In the genomic region with DNA sequence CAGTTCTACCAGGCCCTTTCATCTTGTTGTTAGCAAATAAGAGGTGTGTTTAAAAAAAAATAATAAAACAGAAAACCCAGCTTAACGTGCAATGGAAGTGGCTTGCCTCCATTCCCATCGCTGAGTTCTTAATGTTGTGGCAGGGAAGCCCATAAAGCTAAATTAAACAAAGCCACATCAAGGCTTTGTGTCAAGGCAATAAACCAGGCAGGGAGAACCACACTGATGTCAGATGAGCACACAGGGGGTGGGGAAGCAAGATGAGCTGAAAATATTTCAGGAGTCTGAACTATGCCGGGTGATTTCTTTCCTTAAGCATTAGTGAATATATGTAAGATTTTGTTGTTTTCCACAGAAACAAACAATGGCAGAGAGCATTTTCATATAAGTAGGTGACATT, we compare ENCODE assay signal across 15 cellular contexts.
A peak's percentile ranks its signal among the peaks of the same experiment; 100 is the strongest.
DNase-seq lines count a peak whose midpoint lies in the region; ATAC-seq and TF ChIP-seq lines count a peak whose summit lies in the region.
"Had no signal": no experiment of that assay in that cellular context is flagged by ENCODE, and none has a peak within 500 bp of the region (broad histone marks: within the 10 kb centered on the region; RNA-seq: fewer than 3 reads in every experiment).

No MANE protein-coding gene starts in this region.

- TF ChIP-seq RAD21 in SK-N-SH (IDR thresholded peaks at IDR 0.05; ENCODE audit: low read length) = no peak

- no peak overlapping the region for H3K4me3 ChIP-seq in SK-N-SH (ENCODE audit: low read depth in 2 of 2, low read length in 1 of 2)
- H3K4me3 ChIP-seq in transverse colon = no peak overlapping the region
- H3K4me3 ChIP-seq: lung, uterus had no signal

- ATAC-seq in SK-N-SH treated with all-trans-retinoic acid at 6 μM for 48 hours = 0 out of 3 replicates have a peak, but pooled peaks have one; percentile 15
- ATAC-seq: activated T-cell treated with anti-CD3 and anti-CD28 coated beads, Interleukin-2, amount 50 U/mL, for 72 hours; foreskin keratinocyte had no signal

- no peaks in the 10 kb centered on the region for H3K27me3 ChIP-seq in SK-N-SH (ENCODE audit: insufficient read depth)
- no peaks in the 10 kb centered on the region for H3K27me3 ChIP-seq in transverse colon
- H3K27me3 ChIP-seq: foreskin keratinocyte, uterus had no signal

- no peaks in the 10 kb centered on the region for H3K9me3 ChIP-seq in SK-N-SH
- no peaks in the 10 kb centered on the region for H3K9me3 ChIP-seq in transverse colon
- H3K9me3 ChIP-seq: uterus had no signal

- peaks cover 45% of the 10 kb centered on the region for H3K79me2 ChIP-seq in SK-N-SH (ENCODE audit: insufficient read depth)

- no peak for TF ChIP-seq EP300 in SK-N-SH (IDR thresholded peaks at IDR 0.05; ENCODE audit: borderline replicate concordance in 1 of 2, low read depth in 1 of 2, low read length in 1 of 2)
- no peak for TF ChIP-seq EP300 in transverse colon (IDR thresholded peaks at IDR 0.05; ENCODE audit: low read depth)

- TF ChIP-seq CTCF in SK-N-SH (IDR thresholded peaks at IDR 0.05) = no peak
- TF ChIP-seq CTCF in transverse colon (IDR thresholded peaks at IDR 0.05) = no peak

- no peak overlapping the region for H2AFZ ChIP-seq in SK-N-SH (ENCODE audit: low read depth)

- in situ Hi-C loops in transverse colon (cut with MboI; ENCODE audit: low pct_ligation_motif_present in 1 of 4, low pct_unique_long_range_greater_than_20kb in 1 of 4, low sequenced_read_pairs in 3 of 4) = no loop called here

- H3K9ac ChIP-seq in SK-N-SH = no peak overlapping the region

- DNase-seq in SK-N-SH (no peak), NCI-H69 (lab: John Stamatoyannopoulos, UW) (peak; percentile 93), glomerular visceral epithelial cell (ENCODE audit: extremely low spot score) (peak; percentile 23), transverse colon (peak; percentile 24), nucleus accumbens (lab: John Stamatoyannopoulos, UW) (no peak), occipital lobe (lab: John Stamatoyannopoulos, UW) (no peak)
- DNase-seq in activated CD4-positive, CD25-positive, alpha-beta regulatory T cell (lab: John Stamatoyannopoulos, UW) = no peak
- DNase-seq: ACHN; activated T-cell treated with anti-CD3 and anti-CD28 coated beads, Interleukin-2, amount 50 U/mL, for 72 hours; foreskin keratinocyte; NCI-H1105; OCI-M1; uterus had no signal

- H4K20me1 ChIP-seq in SK-N-SH (ENCODE audit: insufficient read depth) = no peaks in the 10 kb centered on the region

- intact Hi-C loops in transverse colon (cut with DNase I; ENCODE audit: low total_unique reads) = loop anchor here (5.0 kb wide), 1 partner anchor 283 kb away; no protein-coding TSS in a partner anchor

- WGBS in SK-N-SH (ENCODE audit: low lambda C conversion rate) = 93% methylated on average over 3 of the region's 3 CpGs
- 49% methylated on average over 3 of the region's 3 CpGs for WGBS in transverse colon (ENCODE audit: low coverage in 1 of 2), 2 donors

- H3K4me1 ChIP-seq in SK-N-SH (ENCODE audit: control insufficient read depth in 1 of 2, insufficient read depth in 2 of 2, low read depth in 1 of 2, low read length in 1 of 2) = peaks cover 10 to 21% of the 10 kb centered on the region in 2 experiments
- H3K4me1 ChIP-seq in transverse colon = peaks cover 21 to 70% (median 33%) of the 10 kb centered on the region in 4 donors
- H3K4me1 ChIP-seq: foreskin keratinocyte had no signal

- peaks cover 2% of the 10 kb centered on the region for H3F3A ChIP-seq in SK-N-SH (replicated peaks; ENCODE audit: insufficient read depth)

- H3K4me2 ChIP-seq in SK-N-SH = no peak overlapping the region

- no peak overlapping the region for H3K27ac ChIP-seq in SK-N-SH (ENCODE audit: low read depth in 2 of 2, low read length in 1 of 2)
- peak overlapping the region in 3 of 4 donors; percentile 48 to 64 (median 49) for H3K27ac ChIP-seq in transverse colon
- H3K27ac ChIP-seq: foreskin keratinocyte, uterus had no signal

- H3K36me3 ChIP-seq in SK-N-SH (replicated peaks in 1 of 2; ENCODE audit: control insufficient read depth in 1 of 2, insufficient read depth in 2 of 2, low read length in 1 of 2) = no peaks in the 10 kb centered on the region
- H3K36me3 ChIP-seq in transverse colon = no peaks in the 10 kb centered on the region
- H3K36me3 ChIP-seq: uterus had no signal

- POLR2A ChIA-PET in SK-N-SH (lab: Yijun Ruan, JAX) = no interaction called here

- H3K9me2 ChIP-seq in SK-N-SH = no peaks in the 10 kb centered on the region

- CTCF ChIA-PET in SK-N-SH (lab: Yijun Ruan, JAX) = no interaction called here

- no peak for TF ChIP-seq POLR2A in transverse colon (IDR thresholded peaks at IDR 0.05)

TF ChIP-seq in SK-N-SH treated with all-trans-retinoic acid at 6 μM for 48 hours, 23 proteins besides CTCF, POLR2A, EP300 and RAD21:
- TF ChIP-seq ZC3H10 (CRISPR knock-in tag; IDR thresholded peaks at IDR 0.05) = no peak
- no peak for TF ChIP-seq ZNF565 (CRISPR knock-in tag; conservative IDR thresholded peaks at IDR 0.05; ENCODE audit: low read depth)
- TF ChIP-seq, protein P1, sequence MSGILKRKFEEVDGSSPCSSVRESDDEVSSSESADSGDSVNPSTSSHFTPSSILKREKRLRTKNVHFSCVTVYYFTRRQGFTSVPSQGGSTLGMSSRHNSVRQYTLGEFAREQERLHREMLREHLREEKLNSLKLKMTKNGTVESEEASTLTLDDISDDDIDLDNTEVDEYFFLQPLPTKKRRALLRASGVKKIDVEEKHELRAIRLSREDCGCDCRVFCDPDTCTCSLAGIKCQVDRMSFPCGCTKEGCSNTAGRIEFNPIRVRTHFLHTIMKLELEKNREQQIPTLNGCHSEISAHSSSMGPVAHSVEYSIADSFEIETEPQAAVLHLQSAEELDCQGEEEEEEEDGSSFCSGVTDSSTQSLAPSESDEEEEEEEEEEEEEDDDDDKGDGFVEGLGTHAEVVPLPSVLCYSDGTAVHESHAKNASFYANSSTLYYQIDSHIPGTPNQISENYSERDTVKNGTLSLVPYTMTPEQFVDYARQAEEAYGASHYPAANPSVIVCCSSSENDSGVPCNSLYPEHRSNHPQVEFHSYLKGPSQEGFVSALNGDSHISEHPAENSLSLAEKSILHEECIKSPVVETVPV (CRISPR knock-in tag; IDR thresholded peaks at IDR 0.05) = no peak
- no peak for TF ChIP-seq ZNF70 (CRISPR knock-in tag; IDR thresholded peaks at IDR 0.05)
- TF ChIP-seq ESRRG (CRISPR knock-in tag; IDR thresholded peaks at IDR 0.05) = no peak
- TF ChIP-seq CSDC2 (CRISPR knock-in tag; IDR thresholded peaks at IDR 0.05) = no peak
- no peak for TF ChIP-seq OSR1 (CRISPR knock-in tag; IDR thresholded peaks at IDR 0.05)
- TF ChIP-seq POU6F1 (CRISPR knock-in tag; IDR thresholded peaks at IDR 0.05; ENCODE audit: borderline replicate concordance, low read depth) = no peak

TF ChIP-seq in SK-N-SH, 30 proteins besides CTCF, POLR2A, EP300 and RAD21:
- no peak for TF ChIP-seq TEAD4 (IDR thresholded peaks at IDR 0.05; ENCODE audit: borderline replicate concordance, insufficient read depth)
- TF ChIP-seq SMC3 (IDR thresholded peaks at IDR 0.05; ENCODE audit: low read depth, low read length) = no peak
- TF ChIP-seq RFX5 (IDR thresholded peaks at IDR 0.05; ENCODE audit: low read length) = no peak
- TF ChIP-seq CHD2 (IDR thresholded peaks at IDR 0.05; ENCODE audit: low read length, partially characterized antibody) = no peak
- no peak for TF ChIP-seq GATA2 (CRISPR knock-in tag; IDR thresholded peaks at IDR 0.05)
- TF ChIP-seq PBX3 (IDR thresholded peaks at IDR 0.05) = no peak
- TF ChIP-seq NRF1 (IDR thresholded peaks at IDR 0.05; ENCODE audit: low read depth, low read length) = no peak
- no peak for TF ChIP-seq EZH2phosphoT487 (IDR thresholded peaks at IDR 0.05; ENCODE audit: borderline replicate concordance, low read depth)
- TF ChIP-seq MEF2A (IDR thresholded peaks at IDR 0.05; ENCODE audit: borderline replicate concordance, low read depth) = no peak
- TF ChIP-seq, protein P2, sequence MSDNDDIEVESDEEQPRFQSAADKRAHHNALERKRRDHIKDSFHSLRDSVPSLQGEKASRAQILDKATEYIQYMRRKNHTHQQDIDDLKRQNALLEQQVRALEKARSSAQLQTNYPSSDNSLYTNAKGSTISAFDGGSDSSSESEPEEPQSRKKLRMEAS (IDR thresholded peaks at IDR 0.05; ENCODE audit: low read depth) = no peak

Comparison
In these comparisons a context has a peak if more than half of its experiments do, and no peak if none do; other contexts are left out.
1. DNase-seq: peak in NCI-H69 (single experiment), glomerular visceral epithelial cell (single experiment) and transverse colon (single experiment); none in SK-N-SH (single experiment), activated CD4-positive, CD25-positive, alpha-beta regulatory T cell (0 of 4), nucleus accumbens (0 of 56) and occipital lobe (single experiment).
2. H3K27ac ChIP-seq: peak in transverse colon (3 of 4); none in SK-N-SH (0 of 2).